In genomic region chr3:31755911-31756658, GRCh38 we compare ENCODE assay signal across 18 cellular contexts.
A peak's percentile ranks its signal among the peaks of the same experiment; 100 is the strongest.
DNase-seq lines count a peak whose midpoint lies in the region; ATAC-seq and TF ChIP-seq lines count a peak whose summit lies in the region.
"Had no signal": no experiment of that assay in that cellular context is flagged by ENCODE, and none has a peak within 500 bp of the region (broad histone marks: within the 10 kb centered on the region; RNA-seq: fewer than 3 reads in every experiment).

No MANE protein-coding gene starts in this region.

- H4K20me1 ChIP-seq in OCI-LY7 (ENCODE audit: insufficient read depth, low read length) (no peaks in the 10 kb centered on the region), PC-3 (ENCODE audit: low read length) (no peaks in the 10 kb centered on the region)

- H3K27ac ChIP-seq in OCI-LY7 (ENCODE audit: low read depth, low read length, poor library complexity, severe bottlenecking) (peak overlapping the region; percentile 28), PC-3 (ENCODE audit: low read length) (no peak overlapping the region)
- H3K27ac ChIP-seq: GM23248, hepatocyte, pancreas had no signal

- intact Hi-C loops in OCI-LY7 (cut with micrococcal nuclease; ENCODE audit: unreplicated experiment) (no loop called here), PC-3 (cut with micrococcal nuclease) (no loop called here)

- H3K4me2 ChIP-seq in OCI-LY7 (ENCODE audit: low read length) (0 out of 2 replicates have a peak overlapping the region, but pooled peaks have one; percentile 2), PC-3 (ENCODE audit: low read length) (no peak overlapping the region)
- H3K4me2 ChIP-seq: hepatocyte had no signal

- H3K9ac ChIP-seq in PC-3 (ENCODE audit: low read length), result no peak overlapping the region
- H3K9ac ChIP-seq: GM23248 had no signal

- H3K9me3 Mint-ChIP-seq in activated naive CD8-positive, alpha-beta T cell treated with anti-CD3 and anti-CD28 coated beads, Interleukin-2, amount 50 U/mL, for 24 hours, result no peaks in the 10 kb centered on the region

- TF ChIP-seq CTCF in OCI-LY7 (conservative IDR thresholded peaks at IDR 0.05; ENCODE audit: low read length) (no peak), PC-3 (conservative IDR thresholded peaks at IDR 0.05; ENCODE audit: low read depth, low read length) (no peak)

- CTCF ChIA-PET in OCI-LY7 (lab: Charles Lee; ENCODE audit: unreplicated experiment), result no interaction called here
- CTCF ChIA-PET in PC-3 (lab: Charles Lee), result no interaction called here

- H3K9me3 ChIP-seq in OCI-LY7 (ENCODE audit: low read length) (no peaks in the 10 kb centered on the region), PC-3 (ENCODE audit: low read length) (no peaks in the 10 kb centered on the region)
- H3K9me3 ChIP-seq: pancreas had no signal

- H3K27me3 ChIP-seq in PC-3 (ENCODE audit: low read length), result no peaks in the 10 kb centered on the region
- H3K27me3 ChIP-seq: hepatocyte, pancreas had no signal

- peaks cover 39% of the 10 kb centered on the region; the same call in 1 of the 2 replicates for H3K79me2 ChIP-seq in OCI-LY7 (ENCODE audit: insufficient read depth, low read depth, low read length)
- no peaks in the 10 kb centered on the region for H3K79me2 ChIP-seq in PC-3 (ENCODE audit: low read length)

- H3K4me3 Mint-ChIP-seq in activated naive CD8-positive, alpha-beta T cell treated with anti-CD3 and anti-CD28 coated beads, Interleukin-2, amount 50 U/mL, for 24 hours, result peak overlapping the region; percentile 24
- H3K4me3 Mint-ChIP-seq: WTC11 had no signal

- peak; percentile 42 for ATAC-seq in activated naive CD8-positive, alpha-beta T cell treated with anti-CD3 and anti-CD28 coated beads, Interleukin-2, amount 50 U/mL, for 24 hours
- ATAC-seq in PC-3, result no peak
- ATAC-seq: pancreas, WTC11 had no signal

- BruUV-seq in OCI-LY7 (replicated peaks; lab: Mats Ljungman, UMichigan) (no TSS peak), PC-3 (replicated peaks; lab: Mats Ljungman, UMichigan) (no TSS peak)

- POLR2A ChIA-PET in OCI-LY7 (lab: Charles Lee) (interaction anchor here (0.5 to 1.3 kb wide), 2 partner anchors 34 to 127 kb away, joined by 3 read pairs; no protein-coding TSS in a partner anchor), PC-3 (lab: Charles Lee; ENCODE audit: unreplicated experiment) (interaction anchor here (0.6 kb wide), 1 partner anchor 263 kb away, joined by 13 read pairs; no protein-coding TSS in a partner anchor)

- DNase-seq in GDM1 (lab: John Stamatoyannopoulos, UW) (peak; percentile 9), OCI-LY7 (ENCODE audit: low spot score) (peak; percentile 18), renal cortical epithelial cell (ENCODE audit: low read depth) (peak; percentile 74), NCI-H1694 treated with DMSO at 0.1 percent for 48 hours (lab: John Stamatoyannopoulos, UW) (no peak), PC-3 (no peak), NCI-H2171 treated with DMSO at 0.1 percent for 48 hours (lab: John Stamatoyannopoulos, UW) (no peak), OCI-M2 (lab: John Stamatoyannopoulos, UW; ENCODE audit: unreplicated experiment) (no peak)
- DNase-seq in activated naive CD8-positive, alpha-beta T cell treated with anti-CD3 and anti-CD28 coated beads, Interleukin-2, amount 50 U/mL, for 24 hours, result no peak
- DNase-seq: anterior cingulate cortex; effector CD4-positive, alpha-beta T cell; GM23248; NCI-H1105 treated with DMSO at 0.1 percent for 48 hours; NCI-H69; pancreas; SHP77 had no signal

- peak overlapping the region; percentile 75 for H3K27ac Mint-ChIP-seq in activated naive CD8-positive, alpha-beta T cell treated with anti-CD3 and anti-CD28 coated beads, Interleukin-2, amount 50 U/mL, for 24 hours
- H3K27ac Mint-ChIP-seq: WTC11 had no signal

- H3F3A ChIP-seq in PC-3 (ENCODE audit: low read length, unreplicated experiment), result no peaks in the 10 kb centered on the region

- H3K27me3 Mint-ChIP-seq in activated naive CD8-positive, alpha-beta T cell treated with anti-CD3 and anti-CD28 coated beads, Interleukin-2, amount 50 U/mL, for 24 hours, result no peaks in the 10 kb centered on the region

- H3K9me2 ChIP-seq in OCI-LY7 (ENCODE audit: insufficient read depth, low read length) (no peaks in the 10 kb centered on the region), PC-3 (replicated peaks; ENCODE audit: low read length) (no peaks in the 10 kb centered on the region)

- H3K4me1 Mint-ChIP-seq in activated naive CD8-positive, alpha-beta T cell treated with anti-CD3 and anti-CD28 coated beads, Interleukin-2, amount 50 U/mL, for 24 hours, result peaks cover 25% of the 10 kb centered on the region

- no peaks in the 10 kb centered on the region for H3K36me3 Mint-ChIP-seq in activated naive CD8-positive, alpha-beta T cell treated with anti-CD3 and anti-CD28 coated beads, Interleukin-2, amount 50 U/mL, for 24 hours (ENCODE audit: low read depth)

- H3K4me3 ChIP-seq in OCI-LY7 (ENCODE audit: low read depth, low read length, poor library complexity, severe bottlenecking), result no peak overlapping the region
- H3K4me3 ChIP-seq in PC-3 (ENCODE audit: low read length), result no peak overlapping the region
- H3K4me3 ChIP-seq: GM23248, hepatocyte, lung, pancreas had no signal

- H3K36me3 ChIP-seq in OCI-LY7 (ENCODE audit: insufficient read depth, low read length) (peaks cover 77% of the 10 kb centered on the region), PC-3 (ENCODE audit: low read depth, low read length) (no peaks in the 10 kb centered on the region)
- H3K36me3 ChIP-seq: pancreas had no signal

- H2AFZ ChIP-seq in OCI-LY7 (ENCODE audit: low read length) (no peak overlapping the region), PC-3 (ENCODE audit: low read length) (no peak overlapping the region)
- H2AFZ ChIP-seq: GM23248, hepatocyte had no signal

- peaks cover 28% of the 10 kb centered on the region for H3K4me1 ChIP-seq in OCI-LY7 (ENCODE audit: insufficient read depth, low read length, poor library complexity, severe bottlenecking)
- no peaks in the 10 kb centered on the region for H3K4me1 ChIP-seq in PC-3 (ENCODE audit: insufficient read depth, low read length)
- H3K4me1 ChIP-seq: pancreas had no signal

Comparison
In these comparisons a context has a peak if more than half of its experiments do, and no peak if none do; other contexts are left out.
1. DNase-seq: peak in GDM1 (single experiment), OCI-LY7 (single experiment) and renal cortical epithelial cell (single experiment); none in activated naive CD8-positive, alpha-beta T cell treated with anti-CD3 and anti-CD28 coated beads, Interleukin-2, amount 50 U/mL, for 24 hours (single experiment), NCI-H1694 treated with DMSO at 0.1 percent for 48 hours (single experiment), PC-3 (single experiment), NCI-H2171 treated with DMSO at 0.1 percent for 48 hours (single experiment) and OCI-M2 (single experiment).